In the genomic region with DNA sequence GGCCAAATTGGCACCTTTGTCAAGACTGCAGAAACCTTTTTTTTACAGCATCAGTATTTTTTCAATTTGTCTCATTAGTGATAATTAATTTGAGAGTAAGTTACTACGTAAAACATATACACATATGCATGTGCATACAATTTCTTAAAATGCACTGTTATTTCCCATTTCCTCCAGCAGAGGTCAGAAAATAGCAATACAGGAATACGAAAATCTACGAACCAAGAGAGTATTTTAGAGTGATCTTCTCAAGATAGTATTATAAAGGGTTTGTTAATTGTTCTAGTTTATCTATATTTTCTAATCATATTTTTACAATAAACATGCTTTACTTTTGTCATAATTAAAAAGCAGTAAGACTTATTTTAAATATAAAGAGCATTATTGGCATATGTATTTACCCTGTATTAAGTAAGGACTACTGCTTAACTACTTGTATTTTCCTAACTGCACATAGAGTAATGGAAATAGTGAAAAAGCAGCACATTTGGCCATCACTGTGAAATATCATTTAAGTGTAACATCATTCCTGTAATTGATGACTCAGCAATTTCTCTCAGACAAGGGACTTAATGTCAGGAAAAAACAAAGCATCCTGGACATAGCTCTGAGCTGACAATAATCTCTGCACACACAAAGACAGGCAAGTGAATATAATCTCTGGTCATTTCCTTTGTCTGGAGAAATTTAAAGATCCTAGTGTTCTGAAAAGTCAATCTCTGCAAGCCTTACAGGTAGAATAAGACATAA, we compare ENCODE assay signal across 9 cellular contexts. TPM values are rescaled to one million over a fixed set of nuclear protein-coding genes. Genes with fewer than 3 reads are reported as not detected.
A peak's percentile ranks its signal among the peaks of the same experiment; 100 is the strongest.
DNase-seq lines count a peak whose midpoint lies in the region; ATAC-seq, FAIRE-seq and TF ChIP-seq lines count a peak whose summit lies in the region.
"Had no signal": no experiment of that assay in that cellular context is flagged by ENCODE, and none has a peak within 500 bp of the region (broad histone marks: within the 10 kb centered on the region; RNA-seq: fewer than 3 reads in every experiment).

No MANE protein-coding gene starts in this region.

- POLR2A ChIA-PET in Caco-2 (lab: Charles Lee) = no interaction called here
- POLR2A ChIA-PET in HepG2 (lab: Yijun Ruan, JAX) = no interaction called here

- no peak overlapping the region for H3K4me3 ChIP-seq in Caco-2 (ENCODE audit: low read depth, low read length)
- no peak overlapping the region for H3K4me3 ChIP-seq in Jurkat, Clone E6-1 (ENCODE audit: low read length)
- no peak overlapping the region for H3K4me3 ChIP-seq in adrenal gland
- H3K4me3 ChIP-seq in HepG2 (replicated peaks in 1 of 3; ENCODE audit: insufficient read depth in 1 of 3, low read depth in 2 of 3, low read length in 3 of 3) = no peak overlapping the region

- CTCF ChIA-PET in Caco-2 (lab: Charles Lee) = interaction anchor here (1.1 kb wide), 1 partner anchor 86 kb away, joined by 3 read pairs; no protein-coding TSS in a partner anchor
- CTCF ChIA-PET in HepG2 (lab: Yijun Ruan, JAX; ENCODE audit: low intra/inter-chr PET ratio, low total read pairs) = interaction anchor here (0.7 to 2.0 kb wide), 2 partner anchors 70 to 103 kb away, joined by 3 to 17 read pairs; no protein-coding TSS in a partner anchor

- no peak for FAIRE-seq in HepG2 (lab: Jason Lieb, UNC)

- H3K27ac Mint-ChIP-seq in Caco-2 (ENCODE audit: unreplicated experiment) = no peak overlapping the region
- H3K27ac Mint-ChIP-seq in activated naive CD8-positive, alpha-beta T cell treated with anti-CD3 and anti-CD28 coated beads for 36 hours = no peak overlapping the region
- H3K27ac Mint-ChIP-seq: IgD-negative memory B cell had no signal

- ATAC-seq in HepG2 = no peak
- no peak for ATAC-seq in GM18505 (IDR thresholded peaks at IDR 0.05; ENCODE audit: unreplicated experiment)
- ATAC-seq in GM18861 (IDR thresholded peaks at IDR 0.05; ENCODE audit: unreplicated experiment) = no peak
- ATAC-seq in HG03196 (IDR thresholded peaks at IDR 0.05; ENCODE audit: unreplicated experiment) = no peak

- H3K27ac ChIP-seq in adrenal gland = no peak overlapping the region
- no peak overlapping the region for H3K27ac ChIP-seq in HepG2 (ENCODE audit: extremely low read length, insufficient read depth, low read length)

- no peak overlapping the region for H3K9ac ChIP-seq in HepG2 (ENCODE audit: insufficient read depth, low read depth, low read length)

- no peaks in the 10 kb centered on the region for H3K79me2 ChIP-seq in HepG2 (ENCODE audit: insufficient read depth, low read length)

- WGBS in adrenal gland, 4 donors = 13 to 18% (median 16%) methylated on average over 3 of the region's 3 CpGs
- WGBS in HepG2 (ENCODE audit: low lambda C conversion rate) = 69% methylated on average over 3 of the region's 3 CpGs

- no peaks in the 10 kb centered on the region for H3K27me3 ChIP-seq in Caco-2 (replicated peaks; ENCODE audit: control insufficient read depth, insufficient read depth, low read length)
- H3K27me3 ChIP-seq in adrenal gland = no peaks in the 10 kb centered on the region
- H3K27me3 ChIP-seq in HepG2 (ENCODE audit: control insufficient read depth in 1 of 2, insufficient read depth in 2 of 2, low read length in 2 of 2) = no peaks in the 10 kb centered on the region

- H3K9me3 ChIP-seq in Caco-2 (no peaks in the 10 kb centered on the region), adrenal gland (replicated peaks in 1 of 3) (no peaks in the 10 kb centered on the region), HepG2 (ENCODE audit: low read length) (no peaks in the 10 kb centered on the region)

- H3K36me3 Mint-ChIP-seq in Caco-2 (ENCODE audit: insufficient read depth, unreplicated experiment) = no peaks in the 10 kb centered on the region
- H3K36me3 Mint-ChIP-seq in activated naive CD8-positive, alpha-beta T cell treated with anti-CD3 and anti-CD28 coated beads for 36 hours = no peaks in the 10 kb centered on the region
- H3K36me3 Mint-ChIP-seq: IgD-negative memory B cell had no signal

- H4K20me1 ChIP-seq in HepG2 (ENCODE audit: insufficient read depth, low read length) = no peaks in the 10 kb centered on the region

- H3K4me1 ChIP-seq in Caco-2 = no peaks in the 10 kb centered on the region
- H3K4me1 ChIP-seq in adrenal gland (replicated peaks in 1 of 2) = no peaks in the 10 kb centered on the region
- H3K4me1 ChIP-seq in HepG2 (ENCODE audit: insufficient read depth, low read length) = no peaks in the 10 kb centered on the region

- H3K27me3 Mint-ChIP-seq in Caco-2 (ENCODE audit: insufficient read depth, unreplicated experiment) = peaks cover 10% of the 10 kb centered on the region
- H3K27me3 Mint-ChIP-seq in activated naive CD8-positive, alpha-beta T cell treated with anti-CD3 and anti-CD28 coated beads for 36 hours = no peaks in the 10 kb centered on the region

- H3K4me1 Mint-ChIP-seq in Caco-2 (ENCODE audit: low read depth, unreplicated experiment) = no peaks in the 10 kb centered on the region
- H3K4me1 Mint-ChIP-seq in activated naive CD8-positive, alpha-beta T cell treated with anti-CD3 and anti-CD28 coated beads for 36 hours = no peaks in the 10 kb centered on the region
- H3K4me1 Mint-ChIP-seq: IgD-negative memory B cell had no signal

- BruUV-seq in Caco-2 (replicated peaks; lab: Mats Ljungman, UMichigan) (no TSS peak), HepG2 (replicated peaks; lab: Mats Ljungman, UMichigan) (no TSS peak)

- H2AFZ ChIP-seq in HepG2 (ENCODE audit: low read length) = no peak overlapping the region

- DNase-seq in Caco-2 (peak in 1 of 2 experiments; percentile 5), adrenal gland (no peak), HepG2 (ENCODE audit: low spot score) (peak; percentile 12)
- peak; percentile 16 for DNase-seq in Jurkat, Clone E6-1 (ENCODE audit: low read depth, low spot score)
- DNase-seq in activated naive CD8-positive, alpha-beta T cell treated with anti-CD3 and anti-CD28 coated beads for 36 hours = no peak

- intact Hi-C loops in Caco-2 (cut with micrococcal nuclease; ENCODE audit: unreplicated experiment) (loop anchor here (1.0 kb wide), 1 partner anchor 103 kb away; no protein-coding TSS in a partner anchor), adrenal gland (cut with DNase I) (loop anchor here in 1 of 2 donors (10.0 kb wide), 1 partner anchor 98 kb away; no protein-coding TSS in a partner anchor), HepG2 (cut with micrococcal nuclease; ENCODE audit: unreplicated experiment) (loop anchor here (1.0 to 5.0 kb wide), 2 partner anchors 103 to 121 kb away; no protein-coding TSS in a partner anchor)

- in situ Hi-C loops in HepG2 (cut with HindIII; ENCODE audit: extremely low pct_ligation_motif_present, low pct_unique_long_range_greater_than_20kb) = loop anchor here (10.0 kb wide), 1 partner anchor 98 kb away; no protein-coding TSS in a partner anchor

- H3K36me3 ChIP-seq in Caco-2 (ENCODE audit: control insufficient read depth, insufficient read depth, low read length) = no peaks in the 10 kb centered on the region
- no peaks in the 10 kb centered on the region for H3K36me3 ChIP-seq in adrenal gland (replicated peaks in 1 of 2)
- H3K36me3 ChIP-seq in HepG2 (replicated peaks in 1 of 2; ENCODE audit: control insufficient read depth in 1 of 2, insufficient read depth in 2 of 2, low read length in 2 of 2) = no peaks in the 10 kb centered on the region; a peak in 1 of 5 replicates

- no peak for TF ChIP-seq RAD21 in HepG2 (CRISPR knock-in tag; IDR thresholded peaks at IDR 0.05)

- peak; percentile 42 to 57 for TF ChIP-seq CTCF in Caco-2 (IDR thresholded peaks at IDR 0.05; ENCODE audit: insufficient read depth in 1 of 2, low read depth in 1 of 2, low read length in 1 of 2, severe bottlenecking in 1 of 2, unreplicated experiment in 1 of 2)
- TF ChIP-seq CTCF in adrenal gland (IDR thresholded peaks at IDR 0.05) = peak; percentile 56 to 69 (median 61)
- peak; percentile 56 for TF ChIP-seq CTCF in HepG2 (CRISPR knock-in tag; IDR thresholded peaks at IDR 0.05)

- H3K4me2 ChIP-seq in HepG2 (ENCODE audit: low read depth, low read length) = no peak overlapping the region

- H3K4me3 Mint-ChIP-seq in Caco-2 (ENCODE audit: unreplicated experiment) = no peak overlapping the region
- H3K4me3 Mint-ChIP-seq in activated naive CD8-positive, alpha-beta T cell treated with anti-CD3 and anti-CD28 coated beads for 36 hours = no peak overlapping the region
- H3K4me3 Mint-ChIP-seq: IgD-negative memory B cell had no signal

- H3K9me3 Mint-ChIP-seq in Caco-2 (ENCODE audit: unreplicated experiment) = no peaks in the 10 kb centered on the region
- H3K9me3 Mint-ChIP-seq in activated naive CD8-positive, alpha-beta T cell treated with anti-CD3 and anti-CD28 coated beads for 36 hours = no peaks in the 10 kb centered on the region
- H3K9me3 Mint-ChIP-seq: IgD-negative memory B cell had no signal

- TF ChIP-seq POLR2A in adrenal gland (IDR thresholded peaks at IDR 0.05) = no peak
- TF ChIP-seq POLR2A in HepG2 (IDR thresholded peaks at IDR 0.05; ENCODE audit: insufficient read depth in 1 of 2, low read depth in 2 of 2, low read length in 2 of 2) = no peak
- no peak for TF ChIP-seq POLR2A in GM18505 (IDR thresholded peaks at IDR 0.05; ENCODE audit: borderline replicate concordance, extremely low read depth, insufficient read depth, insufficient read length)

- TF ChIP-seq EP300 in HepG2 (IDR thresholded peaks at IDR 0.05; ENCODE audit: low read depth in 2 of 2, low read length in 2 of 2) (no peak), HepG2 (CRISPR knock-in tag; IDR thresholded peaks at IDR 0.05; ENCODE audit: borderline replicate concordance) (no peak)

RNA-seq across cellular contexts. Expression of a gene that starts 45.6 kb away (rescaled TPM):
- total RNA-seq in Caco-2 (2022) (0.34 and 0.35 TPM in 2 replicates), adrenal gland (10 to 100 TPM; 27.9 to 90.0 (median 49.2) TPM), HepG2 (2016; rRNA removed; fragmentation: Illumina TruSeq; extraction: Trizol) (11.0 and 22.5 TPM in 2 replicates)
- not detected for polyA plus RNA-seq in Jurkat, Clone E6-1 (2012; ENCODE audit: insufficient read depth, insufficient read length)
- polyA plus RNA-seq in adrenal gland (10 to 100 TPM; 16.5 to 49.4 (median 27.6) TPM), HepG2 (2011; rRNA removed) (12.8 and 19.0 TPM in 2 replicates)
- total RNA-seq in HepG2 (2016; cell fraction: cytosol; rRNA removed; fragmentation: Illumina TruSeq; extraction: Trizol; ENCODE audit: low read depth) = 1.6 and 2.8 TPM in 2 replicates
- 10.9 and 22.0 TPM in 2 replicates for total RNA-seq in HepG2 (2016; cell fraction: insoluble cytoplasmic fraction; rRNA removed; fragmentation: Illumina TruSeq; extraction: Trizol)
- 5.7 and 6.7 TPM in 2 replicates for total RNA-seq in HepG2 (2016; cell fraction: membrane; rRNA removed; fragmentation: Illumina TruSeq; extraction: Trizol)
- 9.4 and 10.2 TPM in 2 replicates for total RNA-seq in HepG2 (2016; cell fraction: nucleus; rRNA removed; fragmentation: Illumina TruSeq; extraction: Trizol)
- 10.7 and 12.1 TPM in 2 replicates for polyA plus RNA-seq in HepG2 (2011; cell fraction: cytosol; rRNA removed)
- 4.2 and 5.1 TPM in 2 replicates for polyA plus RNA-seq in HepG2 (2011; cell fraction: nucleus; rRNA removed)
- polyA plus RNA-seq in HepG2 (2012) = 10.6 and 18.0 TPM in 2 replicates
- 3.8 and 4.0 TPM in 2 replicates for polyA plus RNA-seq in HepG2 (2016; cell fraction: cytosol; fragmentation: Illumina TruSeq; extraction: Trizol; ENCODE audit: low read depth)
- 38.0 and 44.2 TPM in 2 replicates for polyA plus RNA-seq in HepG2 (2016; cell fraction: insoluble cytoplasmic fraction; fragmentation: Illumina TruSeq; extraction: Trizol; ENCODE audit: low read depth)
- polyA plus RNA-seq in HepG2 (2016; cell fraction: membrane; fragmentation: Illumina TruSeq; extraction: Trizol; ENCODE audit: low read depth) = 8.5 and 9.0 TPM in 2 replicates
- 18.1 and 19.9 TPM in 2 replicates for polyA plus RNA-seq in HepG2 (2016; cell fraction: nucleus; fragmentation: Illumina TruSeq; extraction: Trizol; ENCODE audit: insufficient read depth, low read depth)
- polyA minus RNA-seq in HepG2 (2011; rRNA and poly(A)+ RNA removed; ENCODE audit: low replicate concordance) = 5.7 and 8.3 TPM in 2 replicates
- polyA minus RNA-seq in HepG2 (2011; cell fraction: cytosol; rRNA and poly(A)+ RNA removed) = 5.1 and 7.0 TPM in 2 replicates
- 3.9 and 4.6 TPM in 2 replicates for polyA minus RNA-seq in HepG2 (2011; cell fraction: nucleus; rRNA and poly(A)+ RNA removed)
- not detected for total RNA-seq in activated naive CD8-positive, alpha-beta T cell treated with anti-CD3 and anti-CD28 coated beads for 36 hours
- polyA plus RNA-seq: IgD-negative memory B cell had no signal

Comparison
In these comparisons a context has a peak if more than half of its experiments do, and no peak if none do; other contexts are left out.
1. DNase-seq: peak in Jurkat, Clone E6-1 (single experiment) and HepG2 (single experiment); none in adrenal gland (0 of 7) and activated naive CD8-positive, alpha-beta T cell treated with anti-CD3 and anti-CD28 coated beads for 36 hours (single experiment).
2. Peak in every context shown above with its lines, with median percentiles within 50 percentile points of each other: CTCF ChIP-seq.